ENCODE assay signal across 13 cellular contexts in the genomic region with DNA sequence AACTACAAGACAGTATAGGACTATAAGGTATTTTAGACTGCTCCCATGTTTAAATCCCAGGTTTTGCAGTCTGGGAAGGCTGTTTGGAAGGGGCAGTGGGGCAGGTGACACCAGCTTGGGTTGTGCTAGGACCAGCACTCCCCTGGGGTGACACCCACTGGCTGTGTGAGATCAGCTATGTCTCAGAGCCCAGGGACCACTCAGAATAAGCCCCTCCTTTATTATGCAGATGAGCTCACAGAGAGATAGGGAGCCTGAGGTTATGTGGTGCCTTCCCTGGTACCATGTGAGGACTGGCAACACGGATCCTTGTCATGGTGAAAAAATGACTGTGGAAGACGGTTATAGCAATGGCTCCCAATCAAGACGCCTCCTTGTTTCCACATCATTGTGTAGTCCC.
"Had no signal": no experiment of that assay in that cellular context is flagged by ENCODE, and none has a peak within 500 bp of the region (broad histone marks: within the 10 kb centered on the region; RNA-seq: fewer than 3 reads in every experiment).

No MANE protein-coding gene starts in this region.

- H3K4me1 Mint-ChIP-seq: activated CD4-positive, alpha-beta memory T cell treated with anti-CD3 and anti-CD28 coated beads, Interleukin-2, amount 10 ng/mL, durations not matched to agents 7 days and 5 days; activated CD4-positive, alpha-beta T cell treated with anti-CD3 and anti-CD28 coated beads for 36 hours had no signal

- ATAC-seq: activated CD4-positive, alpha-beta T cell treated with anti-CD3 and anti-CD28 coated beads for 36 hours; left lobe of liver had no signal

- DNase-seq: activated CD4-positive, alpha-beta memory T cell treated with anti-CD3 and anti-CD28 coated beads, Interleukin-2, amount 10 ng/mL, durations not matched to agents 7 days and 5 days; cerebellar nuclear complex; effector CD4-positive, alpha-beta T cell; head of caudate nucleus; midbrain; retina; spleen; stimulated activated CD4-positive, alpha-beta T cell treated with anti-CD3 and anti-CD28 coated beads, Interleukin-4, amount 100 ng/mL, for 4 hours; stimulated activated naive B cell treated with anti-CD40 and anti-IgM and Interleukin-4, amounts not matched to agents 10 μg/mL and 1 μg/mL and 100 μg/mL, for 72 hours; thyroid gland had no signal

- H3K27ac Mint-ChIP-seq: activated CD4-positive, alpha-beta memory T cell treated with anti-CD3 and anti-CD28 coated beads, Interleukin-2, amount 10 ng/mL, durations not matched to agents 7 days and 5 days; activated CD4-positive, alpha-beta T cell treated with anti-CD3 and anti-CD28 coated beads for 36 hours; activated naive CD8-positive, alpha-beta T cell had no signal

- H3K4me3 Mint-ChIP-seq: activated CD4-positive, alpha-beta memory T cell treated with anti-CD3 and anti-CD28 coated beads, Interleukin-2, amount 10 ng/mL, durations not matched to agents 7 days and 5 days; activated CD4-positive, alpha-beta T cell treated with anti-CD3 and anti-CD28 coated beads for 36 hours; activated naive CD8-positive, alpha-beta T cell; stimulated activated naive B cell treated with anti-CD40 and anti-IgM and Interleukin-4, amounts not matched to agents 10 μg/mL and 1 μg/mL and 100 μg/mL, for 72 hours had no signal

- H3K36me3 Mint-ChIP-seq: activated naive CD8-positive, alpha-beta T cell; stimulated activated naive B cell treated with anti-CD40 and anti-IgM and Interleukin-4, amounts not matched to agents 10 μg/mL and 1 μg/mL and 100 μg/mL, for 72 hours had no signal
